8 cellular contexts compared by ENCODE assay signal in the genomic region with DNA sequence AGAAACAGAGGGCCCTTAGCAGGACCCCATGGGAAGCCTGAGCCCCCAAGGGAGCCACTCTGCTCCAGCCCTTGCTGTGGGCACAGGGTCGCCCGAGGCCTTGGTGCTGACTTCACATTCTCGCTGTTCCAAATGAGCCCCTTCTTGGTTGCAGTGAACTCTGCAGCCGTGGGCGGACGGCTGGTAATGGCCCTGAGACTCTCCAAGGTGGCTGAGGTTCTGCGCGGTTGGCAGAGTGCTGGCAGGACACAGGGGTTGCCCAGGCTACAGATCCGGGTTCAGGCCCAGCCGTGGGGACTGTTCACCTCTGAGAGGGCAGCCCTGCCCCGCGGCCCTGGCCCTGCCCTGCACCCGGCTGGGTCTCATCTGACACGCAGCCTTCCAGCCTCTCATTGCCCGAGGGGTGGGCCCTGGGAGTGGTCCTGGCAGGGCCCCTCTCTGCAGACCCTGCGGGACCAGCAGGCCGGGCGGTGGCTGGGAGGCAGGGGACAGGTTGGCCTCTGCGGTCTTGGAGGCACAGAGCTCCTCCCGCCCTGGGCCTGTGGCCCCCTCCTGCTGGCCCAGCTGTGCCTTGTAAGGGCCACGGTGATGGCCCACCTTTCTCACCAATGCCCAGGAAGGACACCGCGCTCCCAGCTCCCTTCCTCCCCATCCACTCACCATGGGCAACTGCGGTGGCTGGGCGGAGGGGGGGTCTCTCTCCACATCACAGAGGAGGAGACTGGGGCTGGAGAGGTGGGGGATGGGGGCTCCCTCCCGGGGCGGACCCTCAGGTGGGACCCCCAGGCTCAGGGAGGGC. TPM values are rescaled to one million over a fixed set of nuclear protein-coding genes. Genes with fewer than 3 reads are reported as not detected.
A peak's percentile ranks its signal among the peaks of the same experiment; 100 is the strongest.
DNase-seq lines count a peak whose midpoint lies in the region; ATAC-seq and TF ChIP-seq lines count a peak whose summit lies in the region.

No MANE protein-coding gene starts in this region.

- intact Hi-C loops in lower lobe of right lung (cut with DNase I), result no loop called here

- H3K27ac Mint-ChIP-seq in activated CD8-positive, alpha-beta memory T cell treated with anti-CD3 and anti-CD28 coated beads, Interleukin-2, amount 10 ng/mL, durations not matched to agents 7 days and 5 days, result peak overlapping the region; percentile 85

- peak overlapping the region; percentile 62 for H3K4me3 Mint-ChIP-seq in activated CD8-positive, alpha-beta memory T cell treated with anti-CD3 and anti-CD28 coated beads, Interleukin-2, amount 10 ng/mL, durations not matched to agents 7 days and 5 days

- ATAC-seq in HG03175 (IDR thresholded peaks at IDR 0.05; ENCODE audit: unreplicated experiment) (peak; percentile 9), lower lobe of right lung (no peak), GM21737 (IDR thresholded peaks at IDR 0.05; ENCODE audit: unreplicated experiment) (no peak), GM18520 (IDR thresholded peaks at IDR 0.05; ENCODE audit: unreplicated experiment) (no peak)
- peak; percentile 10 for ATAC-seq in activated CD8-positive, alpha-beta memory T cell treated with anti-CD3 and anti-CD28 coated beads, Interleukin-2, amount 10 ng/mL, durations not matched to agents 7 days and 5 days

- H3K4me3 ChIP-seq in lower lobe of right lung, result peak overlapping the region; percentile 53

- H3K36me3 ChIP-seq in lower lobe of right lung, result no peaks in the 10 kb centered on the region

- no peaks in the 10 kb centered on the region for H3K9me3 Mint-ChIP-seq in activated CD8-positive, alpha-beta memory T cell treated with anti-CD3 and anti-CD28 coated beads, Interleukin-2, amount 10 ng/mL, durations not matched to agents 7 days and 5 days (ENCODE audit: low read depth)

- peak overlapping the region; percentile 65 for H3K27ac ChIP-seq in lower lobe of right lung

- CTCF ChIA-PET in activated CD8-positive, alpha-beta memory T cell treated with anti-CD3 and anti-CD28 coated beads, Interleukin-2, amount 10 ng/mL, durations not matched to agents 7 days and 5 days (lab: Charles Lee), result interaction anchor here (1.4 to 1.9 kb wide), 2 partner anchors 20 to 27 kb away, joined by 4 to 6 read pairs; no protein-coding TSS in a partner anchor

- peaks cover 37% of the 10 kb centered on the region for H3K36me3 Mint-ChIP-seq in activated CD8-positive, alpha-beta memory T cell treated with anti-CD3 and anti-CD28 coated beads, Interleukin-2, amount 10 ng/mL, durations not matched to agents 7 days and 5 days

- no peaks in the 10 kb centered on the region for H3K27me3 Mint-ChIP-seq in activated CD8-positive, alpha-beta memory T cell treated with anti-CD3 and anti-CD28 coated beads, Interleukin-2, amount 10 ng/mL, durations not matched to agents 7 days and 5 days

- peak; percentile 83 for DNase-seq in SIG-M5 treated with dmso at 0.1 percent for 504 hours (lab: John Stamatoyannopoulos, UW; ENCODE audit: unreplicated experiment)
- DNase-seq in SIG-M5 (lab: John Stamatoyannopoulos, UW), result no peak
- no peak for DNase-seq in activated CD8-positive, alpha-beta memory T cell treated with anti-CD3 and anti-CD28 coated beads, Interleukin-2, amount 10 ng/mL, durations not matched to agents 7 days and 5 days
- DNase-seq in lower lobe of right lung, result no peak
- DNase-seq in cerebellar cortex (ENCODE audit: low spot score), result no peak

- no peak for TF ChIP-seq CTCF in lower lobe of right lung (IDR thresholded peaks at IDR 0.05)

- H3K4me1 Mint-ChIP-seq in activated CD8-positive, alpha-beta memory T cell treated with anti-CD3 and anti-CD28 coated beads, Interleukin-2, amount 10 ng/mL, durations not matched to agents 7 days and 5 days, result peaks cover 87% of the 10 kb centered on the region

- no peaks in the 10 kb centered on the region for H3K27me3 ChIP-seq in lower lobe of right lung (ENCODE audit: low read depth)

- H3K9me3 ChIP-seq in lower lobe of right lung, result no peaks in the 10 kb centered on the region

- H3K4me1 ChIP-seq in lower lobe of right lung, result peaks cover 39% of the 10 kb centered on the region

RNA-seq across cellular contexts. Expression of gene AHRR, which starts 51.6 kb away (rescaled TPM):
- 10 to 100 TPM; 56.8 to 64.0 TPM for total RNA-seq in activated CD8-positive, alpha-beta memory T cell treated with anti-CD3 and anti-CD28 coated beads, Interleukin-2, amount 10 ng/mL, durations not matched to agents 7 days and 5 days
- total RNA-seq in lower lobe of right lung, result 8.4 TPM

Comparison
In these comparisons a context has a peak if more than half of its experiments do, and no peak if none do; other contexts are left out.
1. ATAC-seq: peak in HG03175 (single experiment) and activated CD8-positive, alpha-beta memory T cell treated with anti-CD3 and anti-CD28 coated beads, Interleukin-2, amount 10 ng/mL, durations not matched to agents 7 days and 5 days (single experiment); none in lower lobe of right lung (0 of 2), GM21737 (single experiment) and GM18520 (single experiment).